ENCODE assay signal across 8 cellular contexts in the genomic region with DNA sequence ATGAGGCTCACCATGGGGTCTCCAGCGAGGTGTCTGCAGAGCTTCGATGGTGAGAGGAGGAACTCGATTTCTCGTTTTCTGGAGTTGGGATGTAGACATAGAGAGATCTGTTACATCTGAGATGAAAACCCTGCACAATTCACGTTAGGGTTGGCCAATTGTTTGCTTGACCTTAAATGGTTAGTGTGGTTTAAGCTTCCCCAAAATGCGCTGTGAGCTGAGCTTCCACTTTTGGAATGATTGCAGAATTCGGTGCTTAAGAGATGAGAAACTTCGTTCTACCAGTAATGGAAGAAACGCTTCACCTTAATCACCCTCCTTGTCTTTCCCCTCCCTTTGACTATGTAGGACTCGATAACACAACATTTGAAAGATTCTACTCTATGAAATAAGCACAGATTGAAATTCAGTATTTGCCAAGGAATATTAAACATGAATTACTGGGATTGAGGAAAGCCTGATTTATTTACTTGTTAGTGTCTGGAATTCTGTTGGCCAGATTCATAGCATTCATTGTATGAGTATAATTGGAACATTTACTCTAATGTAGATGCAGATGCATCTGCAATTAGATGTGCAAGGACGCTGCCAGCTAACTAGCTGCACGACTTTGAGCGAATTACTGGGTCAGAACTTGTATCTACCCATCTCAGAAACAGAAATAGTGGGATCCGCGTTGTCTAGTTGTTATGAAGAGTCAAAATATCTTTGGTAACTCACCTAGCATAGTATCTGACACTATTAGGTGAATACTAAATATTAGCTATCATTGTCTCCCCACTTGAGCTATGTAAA. TPM values are rescaled to one million over a fixed set of nuclear protein-coding genes. Genes with fewer than 3 reads are reported as not detected.
DNase-seq lines count a peak whose midpoint lies in the region; ATAC-seq and TF ChIP-seq lines count a peak whose summit lies in the region.

No MANE protein-coding gene starts in this region.

- peaks cover 23% of the 10 kb centered on the region for H3K4me1 Mint-ChIP-seq in activated CD4-positive, alpha-beta T cell treated with anti-CD3 and anti-CD28 coated beads, Interleukin-2, amount 10 ng/mL, durations not matched to agents 7 days and 5 days
- peaks cover 51% of the 10 kb centered on the region for H3K4me1 Mint-ChIP-seq in activated B cell treated with CpG ODN at 0.5 μM for 24 hours

- DNase-seq in activated CD4-positive, alpha-beta T cell treated with anti-CD3 and anti-CD28 coated beads, Interleukin-2, amount 10 ng/mL, durations not matched to agents 7 days and 5 days, result no peak
- DNase-seq in activated CD4-positive, alpha-beta T cell treated with anti-CD3 and anti-CD28 coated beads, Interleukin-2, amount 50 U/mL, for 1 hour, result no peak
- no peak for DNase-seq in activated B cell treated with CpG ODN at 0.5 μM for 24 hours
- DNase-seq in globus pallidus (ENCODE audit: low spot score), result peak; percentile 71
- no peak for DNase-seq in retinal pigment epithelial cell (ENCODE audit: low read depth)
- no peak for DNase-seq in activated effector memory CD4-positive, alpha-beta T cell treated with Interleukin-2 at 50 U/mL for 16 hours

- CTCF ChIA-PET in activated CD4-positive, alpha-beta T cell treated with anti-CD3 and anti-CD28 coated beads, Interleukin-2, amount 10 ng/mL, durations not matched to agents 7 days and 5 days (lab: Charles Lee), result interaction anchor here (0.6 to 1.4 kb wide), 5 partner anchors 32 to 306 kb away, joined by 3 read pairs; no protein-coding TSS in a partner anchor
- CTCF ChIA-PET in activated B cell treated with CpG ODN at 0.5 μM for 24 hours (lab: Charles Lee), result interaction anchor here (2.3 kb wide), 1 partner anchor 25 kb away, joined by 7 read pairs; no protein-coding TSS in a partner anchor

- peak overlapping the region; percentile 98 for H3K27ac Mint-ChIP-seq in activated CD4-positive, alpha-beta T cell treated with anti-CD3 and anti-CD28 coated beads, Interleukin-2, amount 10 ng/mL, durations not matched to agents 7 days and 5 days
- peak overlapping the region; percentile 95 for H3K27ac Mint-ChIP-seq in activated B cell treated with CpG ODN at 0.5 μM for 24 hours

- no peaks in the 10 kb centered on the region for H3K9me3 Mint-ChIP-seq in activated CD4-positive, alpha-beta T cell treated with anti-CD3 and anti-CD28 coated beads, Interleukin-2, amount 10 ng/mL, durations not matched to agents 7 days and 5 days
- no peaks in the 10 kb centered on the region for H3K9me3 Mint-ChIP-seq in activated B cell treated with CpG ODN at 0.5 μM for 24 hours

- H3K4me3 ChIP-seq in retinal pigment epithelial cell (ENCODE audit: low read length), result peak overlapping the region; percentile 63

- H3K36me3 Mint-ChIP-seq in activated CD4-positive, alpha-beta T cell treated with anti-CD3 and anti-CD28 coated beads, Interleukin-2, amount 10 ng/mL, durations not matched to agents 7 days and 5 days (ENCODE audit: low read depth), result peaks cover 20% of the 10 kb centered on the region
- peaks cover 13% of the 10 kb centered on the region for H3K36me3 Mint-ChIP-seq in activated B cell treated with CpG ODN at 0.5 μM for 24 hours (ENCODE audit: low read depth)

- POLR2A ChIA-PET in activated CD4-positive, alpha-beta T cell treated with anti-CD3 and anti-CD28 coated beads, Interleukin-2, amount 10 ng/mL, durations not matched to agents 7 days and 5 days (lab: Charles Lee), result interaction anchor here (1.6 kb wide), 1 partner anchor 74 kb away, joined by 3 read pairs; no protein-coding TSS in a partner anchor
- POLR2A ChIA-PET in activated B cell treated with CpG ODN at 0.5 μM for 24 hours (lab: Charles Lee), result interaction anchor here (0.6 to 7.7 kb wide), 18 partner anchors 9 to 922 kb away, joined by 3 to 202 read pairs (median 9); a partner anchor contains a TSS

- ATAC-seq in HG03103 (IDR thresholded peaks at IDR 0.05; ENCODE audit: low read depth, unreplicated experiment), result peak; percentile 7
- no peak for ATAC-seq in activated B cell treated with CpG ODN at 0.5 μM for 24 hours (ENCODE audit: low read depth)
- no peak for ATAC-seq in HG03097 (IDR thresholded peaks at IDR 0.05; ENCODE audit: low FRiP score, unreplicated experiment)

- H3K4me3 Mint-ChIP-seq in activated CD4-positive, alpha-beta T cell treated with anti-CD3 and anti-CD28 coated beads, Interleukin-2, amount 10 ng/mL, durations not matched to agents 7 days and 5 days, result peak overlapping the region; percentile 92
- peak overlapping the region; percentile 95 for H3K4me3 Mint-ChIP-seq in activated B cell treated with CpG ODN at 0.5 μM for 24 hours

- TF ChIP-seq CTCF in activated B cell treated with CpG ODN at 0.5 μM for 24 hours (IDR thresholded peaks at IDR 0.05), result no peak
- no peak for TF ChIP-seq CTCF in retinal pigment epithelial cell (conservative IDR thresholded peaks at IDR 0.05; ENCODE audit: low read depth, low read length)

- intact Hi-C loops in activated B cell treated with CpG ODN at 0.5 μM for 24 hours (cut with micrococcal nuclease), result loop anchor here (1.0 to 10.0 kb wide), 11 partner anchors 9 to 1463 kb away; a partner anchor contains a TSS

- no peaks in the 10 kb centered on the region for H3K27me3 Mint-ChIP-seq in activated CD4-positive, alpha-beta T cell treated with anti-CD3 and anti-CD28 coated beads, Interleukin-2, amount 10 ng/mL, durations not matched to agents 7 days and 5 days
- H3K27me3 Mint-ChIP-seq in activated B cell treated with CpG ODN at 0.5 μM for 24 hours, result no peaks in the 10 kb centered on the region

RNA-seq across cellular contexts. Expression of a gene that starts 1.6 kb away (rescaled TPM):
- total RNA-seq in activated CD4-positive, alpha-beta T cell treated with anti-CD3 and anti-CD28 coated beads, Interleukin-2, amount 10 ng/mL, durations not matched to agents 7 days and 5 days, result 10 to 100 TPM; 35.3 to 38.2 TPM
- 31.7 and 35.8 TPM in 2 replicates for total RNA-seq in activated B cell treated with CpG ODN at 0.5 μM for 24 hours
